9 cellular contexts compared by ENCODE assay signal in the genomic region with DNA sequence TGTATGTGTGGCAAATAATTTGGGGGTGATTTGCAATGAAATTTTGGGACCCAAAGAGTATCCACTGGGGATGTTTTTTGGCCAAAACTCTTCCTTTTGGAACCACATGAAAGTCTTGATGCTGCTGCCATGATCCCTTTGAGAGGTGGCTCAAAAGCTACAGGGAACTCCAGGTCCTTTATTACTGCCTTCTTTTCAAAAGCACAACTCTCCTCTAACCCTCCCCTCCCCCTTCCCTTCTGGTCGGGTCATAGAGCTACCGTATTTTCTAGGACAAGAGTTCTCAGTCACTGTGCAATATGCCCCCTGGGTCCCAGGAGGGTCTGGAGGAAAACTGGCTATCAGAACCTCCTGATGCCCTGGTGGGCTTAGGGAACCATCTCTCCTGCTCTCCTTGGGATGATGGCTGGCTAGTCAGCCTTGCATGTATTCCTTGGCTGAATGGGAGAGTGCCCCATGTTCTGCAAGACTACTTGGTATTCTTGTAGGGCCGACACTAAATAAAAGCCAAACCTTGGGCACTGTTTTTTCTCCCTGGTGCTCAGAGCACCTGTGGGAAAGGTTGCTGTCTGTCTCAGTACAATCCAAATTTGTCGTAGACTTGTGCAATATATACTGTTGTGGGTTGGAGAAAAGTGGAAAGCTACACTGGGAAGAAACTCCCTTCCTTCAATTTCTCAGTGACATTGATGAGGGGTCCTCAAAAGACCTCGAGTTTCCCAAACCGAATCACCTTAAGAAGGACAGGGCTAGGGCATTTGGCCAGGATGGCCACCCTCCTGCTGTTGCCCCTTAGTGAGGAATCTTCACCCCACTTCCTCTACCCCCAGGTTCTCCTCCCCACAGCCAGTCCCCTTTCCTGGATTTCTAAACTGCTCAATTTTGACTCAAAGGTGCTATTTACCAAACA. TPM values are rescaled to one million over a fixed set of nuclear protein-coding genes. Genes with fewer than 3 reads are reported as not detected.
DNase-seq lines count a peak whose midpoint lies in the region; ATAC-seq, FAIRE-seq and TF ChIP-seq lines count a peak whose summit lies in the region.
"Had no signal": no experiment of that assay in that cellular context is flagged by ENCODE, and none has a peak within 500 bp of the region (broad histone marks: within the 10 kb centered on the region; RNA-seq: fewer than 3 reads in every experiment).

No MANE protein-coding gene starts in this region.

- no peak for TF ChIP-seq EP300 in A549 (IDR thresholded peaks at IDR 0.05)

- H3K4me1 ChIP-seq in A549 = peaks cover 24% of the 10 kb centered on the region
- peaks cover 40% of the 10 kb centered on the region for H3K4me1 ChIP-seq in HUES6 (ENCODE audit: control insufficient read depth, insufficient read depth, low read length)
- H3K4me1 ChIP-seq in breast epithelium = peaks cover 0 to 16% of the 10 kb centered on the region in 2 donors
- H3K4me1 ChIP-seq in muscle layer of colon (ENCODE audit: insufficient read depth, low read length) = peaks cover 38% of the 10 kb centered on the region

- peaks cover 80% of the 10 kb centered on the region for H3K27me3 ChIP-seq in HUES6 (ENCODE audit: control insufficient read depth, insufficient read depth, low read length)
- no peaks in the 10 kb centered on the region for H3K27me3 ChIP-seq in breast epithelium
- no peaks in the 10 kb centered on the region for H3K27me3 ChIP-seq in muscle layer of colon (ENCODE audit: control insufficient read depth in 1 of 2, insufficient read depth in 2 of 2, low read length in 2 of 2)

- 74% methylated on average over 6 of the region's 6 CpGs for WGBS in A549 (ENCODE audit: missing lambda C conversion rate)

- TF ChIP-seq RAD21 in A549 (conservative IDR thresholded peaks at IDR 0.05 in 1 of 2, IDR thresholded peaks at IDR 0.05 in 1 of 2) = no peak

- no peak for ATAC-seq in A549
- ATAC-seq in HG02884 (IDR thresholded peaks at IDR 0.05; ENCODE audit: unreplicated experiment) = no peak

- H3K36me3 ChIP-seq in HUES6 (ENCODE audit: control insufficient read depth, insufficient read depth, low read length) (no peaks in the 10 kb centered on the region), breast epithelium (no peaks in the 10 kb centered on the region), muscle layer of colon (ENCODE audit: insufficient read depth, low read length) (peaks cover 29% of the 10 kb centered on the region)

- TF ChIP-seq CTCF in A549 (IDR thresholded peaks at IDR 0.05) (no peak), breast epithelium (IDR thresholded peaks at IDR 0.05) (no peak)

- TF ChIP-seq POLR2A in A549 (IDR thresholded peaks at IDR 0.05; ENCODE audit: low read length) (no peak), breast epithelium (IDR thresholded peaks at IDR 0.05) (no peak)

- 0 out of 6 replicates have a peak overlapping the region, but pooled peaks of 1 of the 2 experiments have one; percentile 3 for H3K27ac ChIP-seq in A549
- no peak overlapping the region for H3K27ac ChIP-seq in HUES6 (ENCODE audit: low read depth, low read length)
- peak overlapping the region; percentile 62 to 98 for H3K27ac ChIP-seq in breast epithelium
- peak overlapping the region; percentile 98 for H3K27ac ChIP-seq in muscle layer of colon (ENCODE audit: low read depth, low read length)

- CTCF ChIA-PET in A549 (lab: Yijun Ruan, JAX) = interaction anchor here (1.2 to 5.8 kb wide), 9 partner anchors 12 to 39 kb away, joined by 3 to 75 read pairs (median 8); no protein-coding TSS in a partner anchor

- H3K9me3 ChIP-seq in A549 (no peaks in the 10 kb centered on the region), HUES6 (ENCODE audit: control insufficient read depth, insufficient read depth, low read depth, low read length) (no peaks in the 10 kb centered on the region), breast epithelium (no peaks in the 10 kb centered on the region), muscle layer of colon (ENCODE audit: low read length) (no peaks in the 10 kb centered on the region)

- POLR2A ChIA-PET in A549 (lab: Yijun Ruan, JAX) = interaction anchor here (1.0 kb wide), 1 partner anchor 9 kb away, joined by 3 read pairs; no protein-coding TSS in a partner anchor

- H3K4me3 ChIP-seq in A549 = peak overlapping the region; percentile 0; the same call in 1 of the 3 replicates
- H3K4me3 ChIP-seq in HUES6 (ENCODE audit: low read depth, low read length) = peak overlapping the region; percentile 84
- H3K4me3 ChIP-seq in breast epithelium = peak overlapping the region; percentile 73 to 100 (median 85)
- H3K4me3 ChIP-seq in muscle layer of colon (ENCODE audit: low read depth in 1 of 2, low read length in 2 of 2) = peak overlapping the region; percentile 34 to 92

- DNase-seq in A549 (ENCODE audit: low read depth in 1 of 2, low spot score in 1 of 2) (no peak), breast epithelium (ENCODE audit: low spot score in 2 of 2) (no peak), NCI-H2171 (lab: John Stamatoyannopoulos, UW) (no peak)
- DNase-seq in central memory CD4-positive, alpha-beta T cell = no peak
- no peak for DNase-seq in stimulated activated CD4-positive, alpha-beta T cell treated with anti-CD3 and anti-CD28 coated beads, Interleukin-4, amount 100 ng/mL, for 24 hours

- intact Hi-C loops in breast epithelium (cut with DNase I; ENCODE audit: low total_unique reads) = no loop called here

- peak overlapping the region; percentile 97 for H3K4me2 ChIP-seq in A549

- no peak for FAIRE-seq in A549 (lab: Jason Lieb, UNC)

- no peak overlapping the region for H3K9ac ChIP-seq in HUES6 (ENCODE audit: low read length)
- H3K9ac ChIP-seq in muscle layer of colon (ENCODE audit: low read length) = peak overlapping the region; percentile 56

TF ChIP-seq in A549, 52 proteins besides CTCF, POLR2A, EP300 and RAD21:
- TF ChIP-seq JUN (IDR thresholded peaks at IDR 0.05) (0 out of 5 replicates have a peak, but pooled peaks of 1 of the 2 experiments have one; percentile 13), ZC3H11A (IDR thresholded peaks at IDR 0.05) (no peak)
TF ChIP-seq in A549: peak in this region for 1.

RNA-seq across cellular contexts. Expression of gene BTG2, which starts 3.1 kb away (rescaled TPM):
- 16.0 and 16.4 TPM in 2 replicates for polyA plus RNA-seq in A549 (2011; rRNA removed)
- polyA plus RNA-seq in A549 (2012; cell fraction: cytosol; rRNA removed) = 3.9 and 5.7 TPM in 2 replicates
- polyA plus RNA-seq in A549 (2012; cell fraction: nucleus; rRNA removed) = 5.7 and 5.8 TPM in 2 replicates
- 7.2 to 9.2 TPM (median 8.0 TPM) in 3 replicates for polyA plus RNA-seq in A549 (2017; fragmentation: RNase III; extraction: RNeasy Plus Mini Kit Qiagen cat#74134 plus additional on column Dnase treatment)
- 14.9 and 16.4 TPM in 2 replicates for polyA minus RNA-seq in A549 (2011; rRNA and poly(A)+ RNA removed)
- total RNA-seq in breast epithelium = 100 to 1,000 TPM in 2 of 3 donors, 10 to 100 TPM in 1; 82.7 to 271 (median 102) TPM

RNA-seq across cellular contexts. Expression of gene FMOD, which starts 42.5 kb away (rescaled TPM):
- polyA plus RNA-seq in A549 (2011; rRNA removed) (0.03 and 0.04 TPM in 2 replicates), A549 (2017; fragmentation: RNase III; extraction: RNeasy Plus Mini Kit Qiagen cat#74134 plus additional on column Dnase treatment) (not detected in 3 replicates)
- 0.01 TPM in 2 replicates for polyA plus RNA-seq in A549 (2012; cell fraction: cytosol; rRNA removed)
- 0.02 TPM in 1 of 2 replicates, not detected in the other for polyA plus RNA-seq in A549 (2012; cell fraction: nucleus; rRNA removed)
- not detected in 2 replicates for polyA minus RNA-seq in A549 (2011; rRNA and poly(A)+ RNA removed)
- total RNA-seq in breast epithelium = 100 to 1,000 TPM in 1 of 3 donors, 10 to 100 TPM in 2; 79.6 to 132 (median 92.4) TPM
- total RNA-seq: HT-29 had no signal

Comparison
In these comparisons a context has a peak if more than half of its experiments do, and no peak if none do; other contexts are left out.
1. H3K4me3 ChIP-seq: peak in every context shown above with its lines; median percentile 85 in breast epithelium; 84 in HUES6; 63 in muscle layer of colon; 0 in A549.